Comparison of ENCODE assay signal across 29 cellular contexts in the genomic region with DNA sequence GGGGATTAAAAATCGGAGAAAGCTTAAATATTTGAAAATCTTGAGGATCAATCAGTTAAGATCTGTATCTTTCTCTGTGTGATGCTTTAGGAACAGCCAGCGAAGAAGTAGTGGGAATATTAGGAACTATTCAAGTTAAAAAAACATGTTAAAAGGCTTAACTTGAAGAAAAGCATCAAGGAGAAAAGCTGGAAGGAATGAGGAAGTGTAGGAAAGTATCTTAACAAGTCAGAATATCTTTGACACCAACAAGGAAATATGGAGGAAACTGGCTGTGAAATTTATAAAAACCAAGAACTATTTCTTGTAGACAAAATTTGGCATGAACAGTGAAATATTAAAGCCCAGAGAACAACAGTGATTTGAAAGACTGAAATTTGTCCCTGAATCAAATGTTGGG.
"Had no signal": no experiment of that assay in that cellular context is flagged by ENCODE, and none has a peak within 500 bp of the region (broad histone marks: within the 10 kb centered on the region; RNA-seq: fewer than 3 reads in every experiment).

No MANE protein-coding gene starts in this region.

- H3K9me3 ChIP-seq: ascending aorta had no signal

- H3K36me3 ChIP-seq: cardiac muscle cell had no signal

- ATAC-seq: activated CD8-positive, alpha-beta T cell treated with anti-CD3 and anti-CD28 coated beads for 36 hours; activated naive CD8-positive, alpha-beta T cell treated with anti-CD3 and anti-CD28 coated beads, Interleukin-2, amount 50 U/mL, for 24 hours; T-cell had no signal

- FAIRE-seq: bronchial epithelial cell, colon, TTC549 had no signal

- H3K27me3 ChIP-seq: ascending aorta, cardiac muscle cell had no signal

- DNase-seq: activated B cell treated with CpG ODN at 0.5 μM for 24 hours; activated CD4-positive, alpha-beta memory T cell treated with anti-CD3 and anti-CD28 coated beads for 36 hours; activated CD4-positive, alpha-beta T cell treated with anti-CD3 and anti-CD28 coated beads for 4 hours; activated CD4-positive, alpha-beta T cell treated with anti-CD3 and anti-CD28 coated beads, Interleukin-2, amount 10 ng/mL, durations not matched to agents 24 days and 14 days; activated CD4-positive, alpha-beta T cell treated with anti-CD3 and anti-CD28 coated beads, Interleukin-2, amount 50 U/mL, for 1 hour; activated CD4-positive, alpha-beta T cell treated with anti-CD3 and anti-CD28 coated beads, Interleukin-2, amount 50 U/mL, for 4 hours; activated CD4-positive, CD25-positive, alpha-beta regulatory T cell treated with anti-CD3 and anti-CD28 coated beads, Interleukin-2, amount 50 U/mL, for 72 hours; activated CD8-positive, alpha-beta memory T cell treated with anti-CD3 and anti-CD28 coated beads, Interleukin-2, amount 50 U/mL, for 4 hours; activated CD8-positive, alpha-beta T cell treated with anti-CD3 and anti-CD28 coated beads for 36 hours; activated effector memory CD4-positive, alpha-beta T cell treated with Interleukin-2 at 50 U/mL for 16 hours; activated gamma-delta T cell; activated naive CD4-positive, alpha-beta T cell treated with anti-CD3 and anti-CD28 coated beads, Interleukin-2, amount 10 ng/mL, durations not matched to agents 7 days and 5 days; activated naive CD4-positive, alpha-beta T cell treated with Interleukin-2 at 50 U/mL for 16 hours; activated naive CD8-positive, alpha-beta T cell treated with anti-CD3 and anti-CD28 coated beads, Interleukin-2, amount 10 ng/mL, durations not matched to agents 7 days and 5 days; activated naive CD8-positive, alpha-beta T cell treated with anti-CD3 and anti-CD28 coated beads, Interleukin-2, amount 50 U/mL, for 24 hours; activated T-cell treated with anti-CD3 and anti-CD28 coated beads, Interleukin-2, amount 50 U/mL, for 24 hours; activated T-cell treated with anti-CD3 and anti-CD28 coated beads, Interleukin-2, amount 50 U/mL, for 48 hours; amygdala; anterior cingulate cortex; caudate nucleus; T-cell; T-helper 2 cell; T-helper 9 cell had no signal

- H3K27ac ChIP-seq: ascending aorta, VCaP had no signal

- H3K4me1 ChIP-seq: ascending aorta had no signal

- H3K4me3 ChIP-seq: ascending aorta had no signal
